Comparison of ENCODE assay signal across 27 cellular contexts in the genomic region with DNA sequence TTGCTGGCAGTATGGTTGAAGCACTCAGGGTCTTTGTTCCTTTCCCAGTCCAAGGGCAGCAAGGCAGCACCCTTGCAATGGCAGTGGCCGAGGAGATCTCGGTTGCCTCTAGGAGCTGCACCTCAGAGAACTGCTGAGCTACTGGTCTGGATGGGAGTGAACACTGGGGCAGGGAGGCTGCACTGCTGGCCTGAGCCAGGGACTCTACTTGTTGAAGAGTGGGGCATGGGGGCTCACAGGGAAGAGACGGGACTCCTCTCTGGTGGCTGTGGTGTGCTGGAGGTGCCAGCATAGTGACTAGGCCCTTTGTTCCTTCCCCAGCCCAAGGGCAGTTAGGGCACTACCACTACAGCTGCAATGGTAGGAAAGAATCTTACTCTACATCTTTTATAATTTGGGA.
"Had no signal": no experiment of that assay in that cellular context is flagged by ENCODE, and none has a peak within 500 bp of the region (broad histone marks: within the 10 kb centered on the region; RNA-seq: fewer than 3 reads in every experiment).

No MANE protein-coding gene starts in this region.

- H3K27me3 Mint-ChIP-seq: activated CD4-positive, alpha-beta T cell treated with anti-CD3 and anti-CD28 coated beads for 36 hours; activated naive CD8-positive, alpha-beta T cell; activated T-cell treated with anti-CD3 and anti-CD28 coated beads, Interleukin-2, amount 50 U/mL, for 24 hours; central memory CD8-positive, alpha-beta T cell; effector memory CD8-positive, alpha-beta T cell had no signal

- H3K4me3 Mint-ChIP-seq: activated CD4-positive, alpha-beta T cell treated with anti-CD3 and anti-CD28 coated beads for 36 hours; activated CD8-positive, alpha-beta T cell treated with anti-CD3 and anti-CD28 coated beads for 36 hours; activated naive CD8-positive, alpha-beta T cell; activated T-cell treated with anti-CD3 and anti-CD28 coated beads, Interleukin-2, amount 50 U/mL, for 24 hours; activated T-helper 17 cell treated with anti-CD3 and anti-CD28 coated beads, Interleukin-2, amount 50 U/mL, for 72 hours; central memory CD8-positive, alpha-beta T cell; effector memory CD8-positive, alpha-beta T cell had no signal

- H3K27ac Mint-ChIP-seq: activated CD4-positive, alpha-beta T cell treated with anti-CD3 and anti-CD28 coated beads for 36 hours; activated CD8-positive, alpha-beta T cell treated with anti-CD3 and anti-CD28 coated beads for 36 hours; activated naive CD8-positive, alpha-beta T cell; activated T-cell treated with anti-CD3 and anti-CD28 coated beads, Interleukin-2, amount 50 U/mL, for 24 hours; activated T-helper 17 cell treated with anti-CD3 and anti-CD28 coated beads, Interleukin-2, amount 50 U/mL, for 72 hours; effector memory CD8-positive, alpha-beta T cell had no signal

- H3K4me1 Mint-ChIP-seq: activated CD4-positive, alpha-beta T cell treated with anti-CD3 and anti-CD28 coated beads for 36 hours; activated T-helper 17 cell treated with anti-CD3 and anti-CD28 coated beads, Interleukin-2, amount 50 U/mL, for 72 hours; central memory CD8-positive, alpha-beta T cell had no signal

- ATAC-seq: activated CD4-positive, alpha-beta T cell treated with anti-CD3 and anti-CD28 coated beads for 36 hours; activated CD8-positive, alpha-beta T cell treated with anti-CD3 and anti-CD28 coated beads for 36 hours; activated T-helper 17 cell treated with anti-CD3 and anti-CD28 coated beads, Interleukin-2, amount 50 U/mL, for 72 hours; effector memory CD8-positive, alpha-beta T cell; foreskin keratinocyte; gastroesophageal sphincter had no signal

- DNase-seq: activated CD4-positive, alpha-beta T cell treated with anti-CD3 and anti-CD28 coated beads for 36 hours; activated CD4-positive, alpha-beta T cell treated with anti-CD3 and anti-CD28 coated beads, Interleukin-2, amount 50 U/mL, for 1 hour; activated CD4-positive, alpha-beta T cell treated with anti-CD3 and anti-CD28 coated beads, Interleukin-2, amount 50 U/mL, for 48 hours; activated CD4-positive, CD25-positive, alpha-beta regulatory T cell; activated CD4-positive, CD25-positive, alpha-beta regulatory T cell treated with anti-CD3 and anti-CD28 coated beads, Interleukin-2, amount 50 U/mL, for 72 hours; activated CD8-positive, alpha-beta memory T cell treated with anti-CD3 and anti-CD28 coated beads, Interleukin-2, amount 50 U/mL, for 48 hours; activated CD8-positive, alpha-beta T cell treated with anti-CD3 and anti-CD28 coated beads for 36 hours; activated effector memory CD4-positive, alpha-beta T cell treated with Interleukin-2 at 50 U/mL for 16 hours; activated gamma-delta T cell treated with Interleukin-2 at 50 U/mL for 16 hours; activated naive CD4-positive, alpha-beta T cell treated with anti-CD3 and anti-CD28 coated beads, Interleukin-2, amount 50 U/mL, for 16 hours; activated naive CD4-positive, alpha-beta T cell treated with Interleukin-2 at 50 U/mL for 16 hours; activated T-cell treated with anti-CD3 and anti-CD28 coated beads for 4 hours; activated T-cell treated with anti-CD3 and anti-CD28 coated beads, Interleukin-2, amount 50 U/mL, for 24 hours; amniotic stem cell; anterior cingulate cortex; brain microvascular endothelial cell; cortex of kidney; dermis blood vessel endothelial cell; effector CD4-positive, alpha-beta T cell; effector memory CD8-positive, alpha-beta T cell; erythroblast; foreskin keratinocyte; T-helper 2 cell had no signal
